Comparison of ENCODE assay signal across 9 cellular contexts in genomic region chr1:230306158-230306557, GRCh38.
A peak's percentile ranks its signal among the peaks of the same experiment; 100 is the strongest.
DNase-seq lines count a peak whose midpoint lies in the region; ATAC-seq and FAIRE-seq lines count a peak whose summit lies in the region.
"Had no signal": no experiment of that assay in that cellular context is flagged by ENCODE, and none has a peak within 500 bp of the region (broad histone marks: within the 10 kb centered on the region; RNA-seq: fewer than 3 reads in every experiment).

No MANE protein-coding gene starts in this region.

- peak; percentile 73 for FAIRE-seq in GM18507 (lab: Jason Lieb, UNC)

- peak; percentile 36 for DNase-seq in GM18507 (ENCODE audit: extremely low spot score, insufficient read length, low read depth)
- no peak for DNase-seq in memory B cell (ENCODE audit: low spot score in 2 of 2)
- DNase-seq in OCI-M2 (lab: John Stamatoyannopoulos, UW; ENCODE audit: unreplicated experiment) = no peak
- DNase-seq in activated CD8-positive, alpha-beta memory T cell treated with anti-CD3 and anti-CD28 coated beads, Interleukin-2, amount 50 U/mL, for 4 hours = no peak
- no peak for DNase-seq in HCEC 1CT
- DNase-seq: effector memory CD4-positive, alpha-beta T cell; NCI-H446 treated with DMSO at 0.1 percent for 48 hours had no signal

- peaks cover 14% of the 10 kb centered on the region for H3K4me1 Mint-ChIP-seq in memory B cell

- no peaks in the 10 kb centered on the region for H3K36me3 Mint-ChIP-seq in memory B cell

- no peaks in the 10 kb centered on the region for H3K9me3 Mint-ChIP-seq in memory B cell

- peaks cover 4% of the 10 kb centered on the region for H3K27me3 Mint-ChIP-seq in memory B cell

- peak; percentile 68 for ATAC-seq in GM21360 (IDR thresholded peaks at IDR 0.05; ENCODE audit: unreplicated experiment)
- peak; percentile 77 for ATAC-seq in HG03521 (IDR thresholded peaks at IDR 0.05; ENCODE audit: unreplicated experiment)
- ATAC-seq in memory B cell (ENCODE audit: low read depth) = peak; percentile 74

- H3K4me3 Mint-ChIP-seq in memory B cell = no peak overlapping the region

- H3K27ac Mint-ChIP-seq in memory B cell = no peak overlapping the region
